24 cellular contexts compared by ENCODE assay signal in the genomic region with DNA sequence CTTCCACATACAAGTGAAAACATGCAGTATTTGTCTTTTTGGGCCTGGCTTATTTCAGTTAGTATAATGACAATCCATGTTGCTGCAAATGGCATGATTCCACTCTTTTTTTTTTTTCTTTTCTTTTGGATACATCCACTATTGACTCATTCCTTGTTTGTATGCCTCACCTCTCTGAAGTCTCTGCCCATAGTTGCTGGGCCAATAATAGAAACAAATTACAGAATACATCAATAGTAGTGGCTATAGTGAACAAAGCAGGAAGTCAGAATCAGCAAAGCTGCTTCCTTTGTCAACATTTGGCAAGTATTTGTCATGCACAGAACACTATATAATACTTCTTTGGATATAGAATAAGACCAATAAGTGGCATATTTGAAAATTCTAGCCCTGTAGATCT.
"Had no signal": no experiment of that assay in that cellular context is flagged by ENCODE, and none has a peak within 500 bp of the region (broad histone marks: within the 10 kb centered on the region; RNA-seq: fewer than 3 reads in every experiment).

No MANE protein-coding gene starts in this region.

- H3K4me3 ChIP-seq: ascending aorta, esophagus squamous epithelium, gastroesophageal sphincter, hepatocyte, right lobe of liver, skin epidermis, thoracic aorta, uterus had no signal

- H3K79me2 ChIP-seq: hepatocyte had no signal

- H2AFZ ChIP-seq: hepatocyte had no signal

- H3K9me3 ChIP-seq: ascending aorta, esophagus squamous epithelium, right lobe of liver, thoracic aorta, uterus had no signal

- H3K4me1 ChIP-seq: ascending aorta, esophagus squamous epithelium, gastroesophageal sphincter, right lobe of liver, uterus had no signal

- DNase-seq: activated CD4-positive, alpha-beta memory T cell treated with anti-CD3 and anti-CD28 coated beads for 36 hours; activated CD4-positive, alpha-beta T cell treated with anti-CD3 and anti-CD28 coated beads for 4 hours; activated CD8-positive, alpha-beta memory T cell treated with anti-CD3 and anti-CD28 coated beads, Interleukin-2, amount 50 U/mL, for 4 hours; activated effector memory CD4-positive, alpha-beta T cell treated with anti-CD3 and anti-CD28 coated beads, Interleukin-2, amount 50 U/mL, for 16 hours; activated naive CD4-positive, alpha-beta T cell treated with anti-CD3 and anti-CD28 coated beads for 36 hours; activated naive CD8-positive, alpha-beta T cell treated with anti-CD3 and anti-CD28 coated beads, Interleukin-2, amount 10 ng/mL, durations not matched to agents 7 days and 5 days; activated T-cell treated with anti-CD3 and anti-CD28 coated beads, Interleukin-2, amount 50 U/mL, for 1 hour; brain microvascular endothelial cell; central memory CD4-positive, alpha-beta T cell; endodermal cell; esophagus squamous epithelium; naive thymus-derived CD8-positive, alpha-beta T cell; right lobe of liver; stimulated activated CD4-positive, alpha-beta T cell treated with anti-CD3 and anti-CD28 coated beads, Interleukin-12 subunit alpha, Interleukin-12 subunit beta, amount 100 ng/mL, for 4 hours; stimulated activated CD4-positive, alpha-beta T cell treated with anti-CD3 and anti-CD28 coated beads, Interleukin-4, amount 100 ng/mL, for 1 hour; stimulated activated naive CD8-positive, alpha-beta T cell treated with anti-CD3 and anti-CD28 coated beads, Interleukin-15, Interleukin-2, amounts not matched to agents 100 U/mL and 50 U/mL, for 24 hours; T-helper 1 cell; uterus had no signal

- H3K27me3 ChIP-seq: ascending aorta, brain microvascular endothelial cell, esophagus squamous epithelium, gastroesophageal sphincter, hepatocyte, right lobe of liver, uterus had no signal

- H3K27ac ChIP-seq: ascending aorta, brain microvascular endothelial cell, epithelial cell of prostate, esophagus squamous epithelium, gastroesophageal sphincter, hepatocyte, right lobe of liver, skin epidermis, thoracic aorta, uterus had no signal

- H3K36me3 ChIP-seq: ascending aorta, brain microvascular endothelial cell, esophagus squamous epithelium, gastroesophageal sphincter, right lobe of liver, thoracic aorta, uterus had no signal

- ATAC-seq: gastroesophageal sphincter; naive thymus-derived CD8-positive, alpha-beta T cell; right lobe of liver; stimulated activated naive CD8-positive, alpha-beta T cell treated with anti-CD3 and anti-CD28 coated beads, Interleukin-15, Interleukin-2, amounts not matched to agents 100 U/mL and 50 U/mL, for 24 hours had no signal

- H3K4me2 ChIP-seq: hepatocyte had no signal
